In genomic region chr5:39863926-39864572, GRCh38 we compare ENCODE assay signal across 21 cellular contexts.
"Had no signal": no experiment of that assay in that cellular context is flagged by ENCODE, and none has a peak within 500 bp of the region (broad histone marks: within the 10 kb centered on the region; RNA-seq: fewer than 3 reads in every experiment).

No MANE protein-coding gene starts in this region.

- H3K27me3 ChIP-seq: breast epithelium, esophagus muscularis mucosa, gastrocnemius medialis, heart left ventricle, right lobe of liver, transverse colon, vagina had no signal

- H3K36me3 Mint-ChIP-seq: activated naive CD8-positive, alpha-beta T cell treated with anti-CD3 and anti-CD28 coated beads for 36 hours; stimulated activated memory B cell treated with anti-CD40 and anti-IgM and Interleukin-4, amounts not matched to agents 10 μg/mL and 1 μg/mL and 100 μg/mL, for 72 hours had no signal

- DNase-seq: activated CD8-positive, alpha-beta memory T cell treated with anti-CD3 and anti-CD28 coated beads for 24 hours; activated CD8-positive, alpha-beta memory T cell treated with anti-CD3 and anti-CD28 coated beads, Interleukin-2, amount 50 U/mL, for 4 hours; activated naive CD4-positive, alpha-beta T cell treated with Interleukin-2 at 50 U/mL for 16 hours; activated naive CD8-positive, alpha-beta T cell treated with anti-CD3 and anti-CD28 coated beads for 36 hours; activated T-cell treated with anti-CD3 and anti-CD28 coated beads, Interleukin-2, amount 50 U/mL, for 24 hours; gastrocnemius medialis; heart left ventricle; mammary epithelial cell; midbrain; right lobe of liver; small intestine; stimulated activated CD4-positive, alpha-beta T cell treated with anti-CD3 and anti-CD28 coated beads, Interleukin-2, amount 100 ng/mL, for 24 hours; transverse colon had no signal

- H3K36me3 ChIP-seq: breast epithelium, esophagus muscularis mucosa, gastrocnemius medialis, heart left ventricle, right lobe of liver, transverse colon, vagina had no signal

- H3K9ac ChIP-seq: parathyroid adenoma had no signal

- H3K4me3 Mint-ChIP-seq: activated naive CD8-positive, alpha-beta T cell treated with anti-CD3 and anti-CD28 coated beads for 36 hours; activated T-cell treated with anti-CD3 and anti-CD28 coated beads, Interleukin-2, amount 50 U/mL, for 24 hours; nephron; stimulated activated memory B cell treated with anti-CD40 and anti-IgM and Interleukin-4, amounts not matched to agents 10 μg/mL and 1 μg/mL and 100 μg/mL, for 72 hours had no signal

- H3K9me3 Mint-ChIP-seq: activated T-cell treated with anti-CD3 and anti-CD28 coated beads, Interleukin-2, amount 50 U/mL, for 24 hours had no signal

- ATAC-seq: gastrocnemius medialis; heart left ventricle; left lobe of liver; right lobe of liver; stimulated activated memory B cell treated with anti-CD40 and anti-IgM and Interleukin-4, amounts not matched to agents 10 μg/mL and 1 μg/mL and 100 μg/mL, for 72 hours had no signal

- H3K9me3 ChIP-seq: esophagus muscularis mucosa, gastrocnemius medialis, right lobe of liver, transverse colon, vagina had no signal

- H3K27ac Mint-ChIP-seq: activated naive CD8-positive, alpha-beta T cell treated with anti-CD3 and anti-CD28 coated beads for 36 hours; activated T-cell treated with anti-CD3 and anti-CD28 coated beads, Interleukin-2, amount 50 U/mL, for 24 hours; nephron; stimulated activated memory B cell treated with anti-CD40 and anti-IgM and Interleukin-4, amounts not matched to agents 10 μg/mL and 1 μg/mL and 100 μg/mL, for 72 hours had no signal

- H3K4me1 ChIP-seq: breast epithelium, esophagus muscularis mucosa, gastrocnemius medialis, heart left ventricle, parathyroid adenoma, right lobe of liver, transverse colon, vagina had no signal

- H2AFZ ChIP-seq: parathyroid adenoma had no signal

- H3K4me1 Mint-ChIP-seq: activated naive CD8-positive, alpha-beta T cell treated with anti-CD3 and anti-CD28 coated beads for 36 hours; nephron; stimulated activated memory B cell treated with anti-CD40 and anti-IgM and Interleukin-4, amounts not matched to agents 10 μg/mL and 1 μg/mL and 100 μg/mL, for 72 hours had no signal

- H3K79me2 ChIP-seq: parathyroid adenoma had no signal

- H3K4me3 ChIP-seq: breast epithelium, coronary artery, esophagus muscularis mucosa, gastrocnemius medialis, heart left ventricle, right lobe of liver, transverse colon, vagina had no signal

- H3K27ac ChIP-seq: breast epithelium, coronary artery, esophagus muscularis mucosa, gastrocnemius medialis, heart left ventricle, parathyroid adenoma, right lobe of liver, transverse colon, vagina had no signal
